Comparison of ENCODE assay signal across 23 cellular contexts in the genomic region with DNA sequence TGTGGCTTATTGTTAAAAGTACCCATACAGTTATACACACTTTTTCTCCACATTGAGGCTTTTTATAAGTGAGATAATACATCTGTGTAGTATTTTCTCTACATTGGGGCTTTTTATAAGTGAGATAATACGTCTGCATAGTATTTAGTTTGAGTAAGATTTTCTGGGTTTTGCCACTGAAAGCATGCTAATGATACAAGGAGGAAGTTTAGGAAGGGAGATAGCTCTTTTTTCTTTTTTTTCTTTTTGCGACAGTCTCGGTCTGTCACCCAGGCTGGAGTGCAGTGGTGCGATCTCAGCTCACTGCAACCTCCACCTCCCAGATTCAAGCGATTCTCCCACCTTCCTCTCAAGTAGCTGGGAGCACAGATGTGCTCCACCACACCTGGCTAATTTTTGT.
"Had no signal": no experiment of that assay in that cellular context is flagged by ENCODE, and none has a peak within 500 bp of the region (broad histone marks: within the 10 kb centered on the region; RNA-seq: fewer than 3 reads in every experiment).

No MANE protein-coding gene starts in this region.

- DNase-seq: activated CD4-positive, alpha-beta T cell treated with anti-CD3 and anti-CD28 coated beads, Interleukin-2, amount 10 ng/mL, durations not matched to agents 24 days and 14 days; activated CD4-positive, CD25-positive, alpha-beta regulatory T cell; activated CD8-positive, alpha-beta T cell treated with anti-CD3 and anti-CD28 coated beads, Interleukin-2, amount 10 ng/mL, durations not matched to agents 7 days and 5 days; activated naive CD4-positive, alpha-beta T cell treated with Interleukin-2 at 50 U/mL for 16 hours; activated naive CD8-positive, alpha-beta T cell treated with anti-CD3 and anti-CD28 coated beads, Interleukin-2, amount 10 ng/mL, durations not matched to agents 7 days and 5 days; activated T-cell treated with anti-CD3 and anti-CD28 coated beads, Interleukin-2, amount 50 U/mL, for 24 hours; amygdala; effector CD8-positive, alpha-beta T cell; esophagus squamous epithelium; left ventricle myocardium superior; naive thymus-derived CD4-positive, alpha-beta T cell; stimulated activated CD4-positive, alpha-beta T cell treated with anti-CD3 and anti-CD28 coated beads, Interleukin-12 subunit alpha, Interleukin-12 subunit beta, amount 100 ng/mL, for 4 hours; stimulated activated CD4-positive, alpha-beta T cell treated with anti-CD3 and anti-CD28 coated beads, Interleukin-1b, Interleukin-23, amount 100 ng/mL, for 48 hours; stimulated activated CD8-positive, alpha-beta memory T cell treated with anti-CD3 and anti-CD28 coated beads, Interleukin-4, amount 100 ng/mL, for 48 hours; stimulated activated naive CD8-positive, alpha-beta T cell treated with anti-CD3 and anti-CD28 coated beads, Interleukin-15, Interleukin-2, amounts not matched to agents 100 U/mL and 50 U/mL, for 24 hours; substantia nigra; tibial artery had no signal

- H3K36me3 Mint-ChIP-seq: activated naive CD8-positive, alpha-beta T cell treated with anti-CD3 and anti-CD28 coated beads, Interleukin-2, amount 10 ng/mL, durations not matched to agents 7 days and 5 days; naive thymus-derived CD4-positive, alpha-beta T cell; neural progenitor cell had no signal

- H3K9ac ChIP-seq: neural progenitor cell had no signal

- H3K4me3 ChIP-seq: cardiac muscle cell, esophagus squamous epithelium, neural progenitor cell, prostate gland, right atrium auricular region, tibial artery had no signal

- H2AFZ ChIP-seq: neural progenitor cell had no signal

- H3K27ac Mint-ChIP-seq: activated CD4-positive, alpha-beta T cell treated with anti-CD3 and anti-CD28 coated beads, Interleukin-2, amount 10 ng/mL, durations not matched to agents 24 days and 14 days; activated CD8-positive, alpha-beta T cell treated with anti-CD3 and anti-CD28 coated beads, Interleukin-2, amount 10 ng/mL, durations not matched to agents 7 days and 5 days; activated naive CD8-positive, alpha-beta T cell treated with anti-CD3 and anti-CD28 coated beads, Interleukin-2, amount 10 ng/mL, durations not matched to agents 7 days and 5 days; activated T-cell treated with anti-CD3 and anti-CD28 coated beads, Interleukin-2, amount 50 U/mL, for 24 hours; activated T-helper 2 cell treated with anti-CD3 and anti-CD28 coated beads, Interferon-gamma antibody, Interleukin-2, Interleukin-4, amounts not matched to agents 10 μg/mL and 5 μg/mL and 100 μg/mL, durations not matched to agents 14 hours and 24 hours and 36 hours; dendritic cell treated with granulocyte-macrophage colony-stimulating factor and Interleukin-4, amounts not matched to agents 40 ng/mL and 50 ng/mL, for 4 days; neural progenitor cell had no signal

- H3K4me2 ChIP-seq: neural progenitor cell had no signal

- H3K4me3 Mint-ChIP-seq: activated CD4-positive, alpha-beta T cell treated with anti-CD3 and anti-CD28 coated beads, Interleukin-2, amount 10 ng/mL, durations not matched to agents 24 days and 14 days; activated CD8-positive, alpha-beta T cell treated with anti-CD3 and anti-CD28 coated beads, Interleukin-2, amount 10 ng/mL, durations not matched to agents 7 days and 5 days; activated naive CD8-positive, alpha-beta T cell treated with anti-CD3 and anti-CD28 coated beads, Interleukin-2, amount 10 ng/mL, durations not matched to agents 7 days and 5 days; activated T-cell treated with anti-CD3 and anti-CD28 coated beads, Interleukin-2, amount 50 U/mL, for 24 hours; dendritic cell treated with granulocyte-macrophage colony-stimulating factor and Interleukin-4, amounts not matched to agents 40 ng/mL and 50 ng/mL, for 4 days; naive thymus-derived CD4-positive, alpha-beta T cell; neural progenitor cell had no signal

- H3K27ac ChIP-seq: cardiac muscle cell, esophagus squamous epithelium, neural progenitor cell, prostate gland, right atrium auricular region, tibial artery had no signal

- H3K4me1 Mint-ChIP-seq: neural progenitor cell had no signal

- ATAC-seq: activated CD8-positive, alpha-beta T cell treated with anti-CD3 and anti-CD28 coated beads, Interleukin-2, amount 10 ng/mL, durations not matched to agents 7 days and 5 days; left ventricle myocardium superior; naive thymus-derived CD4-positive, alpha-beta T cell; stimulated activated naive CD8-positive, alpha-beta T cell treated with anti-CD3 and anti-CD28 coated beads, Interleukin-15, Interleukin-2, amounts not matched to agents 100 U/mL and 50 U/mL, for 24 hours had no signal

- H3K27me3 ChIP-seq: cardiac muscle cell, esophagus squamous epithelium, neural progenitor cell, right atrium auricular region, tibial artery had no signal

- H3K4me1 ChIP-seq: esophagus squamous epithelium, neural progenitor cell, prostate gland, right atrium auricular region, tibial artery had no signal

- H3K36me3 ChIP-seq: cardiac muscle cell, esophagus squamous epithelium, neural progenitor cell, prostate gland, right atrium auricular region, tibial artery had no signal

- H3K27me3 Mint-ChIP-seq: activated T-cell treated with anti-CD3 and anti-CD28 coated beads, Interleukin-2, amount 50 U/mL, for 24 hours; dendritic cell treated with granulocyte-macrophage colony-stimulating factor and Interleukin-4, amounts not matched to agents 40 ng/mL and 50 ng/mL, for 4 days had no signal

- H3K9me3 Mint-ChIP-seq: activated naive CD8-positive, alpha-beta T cell treated with anti-CD3 and anti-CD28 coated beads, Interleukin-2, amount 10 ng/mL, durations not matched to agents 7 days and 5 days; activated T-cell treated with anti-CD3 and anti-CD28 coated beads, Interleukin-2, amount 50 U/mL, for 24 hours; activated T-helper 2 cell treated with anti-CD3 and anti-CD28 coated beads, Interferon-gamma antibody, Interleukin-2, Interleukin-4, amounts not matched to agents 10 μg/mL and 5 μg/mL and 100 μg/mL, durations not matched to agents 14 hours and 24 hours and 36 hours; dendritic cell treated with granulocyte-macrophage colony-stimulating factor and Interleukin-4, amounts not matched to agents 40 ng/mL and 50 ng/mL, for 4 days had no signal

- H3K9me3 ChIP-seq: esophagus squamous epithelium, prostate gland, right atrium auricular region, tibial artery had no signal
